Comparison of ENCODE assay signal across 19 cellular contexts in genomic region chr3:187002915-187003314, GRCh38.
"Had no signal": no experiment of that assay in that cellular context is flagged by ENCODE, and none has a peak within 500 bp of the region (broad histone marks: within the 10 kb centered on the region; RNA-seq: fewer than 3 reads in every experiment).

No MANE protein-coding gene starts in this region.

- H3K27ac ChIP-seq: epithelial cell of prostate, gastrocnemius medialis, heart right ventricle, left lung, sigmoid colon, testis, upper lobe of right lung had no signal

- H3K4me1 ChIP-seq: sigmoid colon, testis, upper lobe of right lung had no signal

- H3K4me3 Mint-ChIP-seq: activated CD4-positive, alpha-beta T cell treated with anti-CD3 and anti-CD28 coated beads for 36 hours; activated CD8-positive, alpha-beta T cell treated with anti-CD3 and anti-CD28 coated beads for 36 hours; activated naive CD4-positive, alpha-beta T cell treated with anti-CD3 and anti-CD28 coated beads, Interleukin-2, amount 50 U/mL, for 24 hours; brain; central memory CD8-positive, alpha-beta T cell; T-helper 2 cell treated with Interferon-gamma antibody and Interleukin-4, amounts not matched to agents 5 μg/mL and 100 μg/mL, for 36 hours had no signal

- H3K4me1 Mint-ChIP-seq: brain had no signal

- H3K27me3 ChIP-seq: gastrocnemius medialis, heart right ventricle, left lung, sigmoid colon, testis, upper lobe of right lung had no signal

- H3K4me3 ChIP-seq: gastrocnemius medialis, heart right ventricle, left lung, sigmoid colon, testis, upper lobe of right lung had no signal

- ATAC-seq: activated CD4-positive, alpha-beta T cell treated with anti-CD3 and anti-CD28 coated beads for 36 hours; activated CD8-positive, alpha-beta T cell treated with anti-CD3 and anti-CD28 coated beads for 36 hours; gastrocnemius medialis; heart right ventricle; left lung; stimulated activated naive CD8-positive, alpha-beta T cell treated with anti-CD3 and anti-CD28 coated beads, Interleukin-15, amount 100 ng/mL, for 72 hours; upper lobe of right lung had no signal

- H3K27ac Mint-ChIP-seq: brain had no signal

- H3K9me3 ChIP-seq: gastrocnemius medialis, left lung, sigmoid colon, testis, upper lobe of right lung had no signal

- H3K36me3 ChIP-seq: gastrocnemius medialis, left lung, sigmoid colon, upper lobe of right lung had no signal

- H3K27me3 Mint-ChIP-seq: activated CD4-positive, alpha-beta T cell treated with anti-CD3 and anti-CD28 coated beads for 36 hours; activated CD8-positive, alpha-beta T cell treated with anti-CD3 and anti-CD28 coated beads for 36 hours; activated naive CD4-positive, alpha-beta T cell treated with anti-CD3 and anti-CD28 coated beads, Interleukin-2, amount 50 U/mL, for 24 hours; brain; central memory CD8-positive, alpha-beta T cell; stimulated activated naive CD8-positive, alpha-beta T cell treated with anti-CD3 and anti-CD28 coated beads, Interleukin-15, amount 100 ng/mL, for 72 hours had no signal

- DNase-seq: activated CD4-positive, alpha-beta T cell treated with anti-CD3 and anti-CD28 coated beads for 36 hours; activated CD8-positive, alpha-beta T cell treated with anti-CD3 and anti-CD28 coated beads for 36 hours; amygdala; cortex of kidney; effector memory CD4-positive, alpha-beta T cell; gastrocnemius medialis; heart right ventricle; islet precursor cell; left lung; sigmoid colon; stimulated activated CD4-positive, alpha-beta T cell treated with anti-CD3 and anti-CD28 coated beads, Interleukin-12 subunit alpha, Interleukin-12 subunit beta, amount 100 ng/mL, for 4 hours; stimulated activated naive CD8-positive, alpha-beta T cell treated with anti-CD3 and anti-CD28 coated beads, Interleukin-15, amount 100 ng/mL, for 72 hours; testis; upper lobe of right lung had no signal
